Comparison of ENCODE assay signal across 23 cellular contexts in the genomic region with DNA sequence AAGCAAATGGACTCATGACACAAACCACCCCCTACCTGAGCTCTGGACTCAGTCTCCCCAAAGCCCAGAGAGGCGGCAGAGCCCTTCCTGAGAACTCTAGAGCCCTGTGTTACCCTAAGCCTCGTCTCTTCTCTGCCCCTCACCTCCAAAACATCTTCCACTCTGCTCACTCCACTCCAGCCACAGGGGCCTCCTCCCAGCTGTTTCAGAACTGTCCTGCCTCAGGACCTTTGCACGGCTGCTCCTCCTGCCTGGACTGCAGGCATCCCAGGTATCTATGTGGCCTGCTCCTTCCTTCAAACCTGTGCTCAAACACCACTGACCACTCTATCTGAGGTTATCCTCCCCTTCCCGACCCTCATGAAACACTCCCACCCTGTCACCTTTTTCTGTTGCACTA. TPM values are rescaled to one million over a fixed set of nuclear protein-coding genes. Genes with fewer than 3 reads are reported as not detected.
DNase-seq lines count a peak whose midpoint lies in the region; ATAC-seq, FAIRE-seq and TF ChIP-seq lines count a peak whose summit lies in the region.
"Had no signal": no experiment of that assay in that cellular context is flagged by ENCODE, and none has a peak within 500 bp of the region (broad histone marks: within the 10 kb centered on the region; RNA-seq: fewer than 3 reads in every experiment).

No MANE protein-coding gene starts in this region.

- BruUV-seq in K562 (replicated peaks; lab: Mats Ljungman, UMichigan): no TSS peak

- H3K27me3 ChIP-seq in K562 (ENCODE audit: control insufficient read depth in 2 of 2, insufficient read depth in 2 of 2, low read length in 2 of 2): peaks cover 0 to 16% of the 10 kb centered on the region in 2 experiments; a peak in 3 of 5 replicates
- H3K27me3 ChIP-seq: BLaER1 had no signal

- intact Hi-C loops in CD14-positive monocyte (cut with micrococcal nuclease) (loop anchor here (2.0 to 5.0 kb wide), 3 partner anchors 13 to 43 kb away; no protein-coding TSS in a partner anchor), K562 (cut with micrococcal nuclease) (no loop called here), head of caudate nucleus (cut with DNase I) (no loop called here)

- CTCF ChIA-PET in K562 (lab: Yijun Ruan, JAX; ENCODE audit: low intra/inter-chr PET ratio): no interaction called here

- H4K20me1 ChIP-seq in K562 (replicated peaks; ENCODE audit: control insufficient read depth, insufficient read depth, low read length): no peaks in the 10 kb centered on the region
- H4K20me1 ChIP-seq: BLaER1 had no signal

- TF ChIP-seq CTCF in CD14-positive monocyte (IDR thresholded peaks at IDR 0.05) (no peak), K562 (IDR thresholded peaks at IDR 0.05 in 2 of 3, conservative IDR thresholded peaks at IDR 0.05 in 1 of 3; ENCODE audit: insufficient read depth in 2 of 3, low read depth in 1 of 3, low read length in 3 of 3) (no peak), nephron (IDR thresholded peaks at IDR 0.05; ENCODE audit: unreplicated experiment in 3 of 3) (no peak), type B pancreatic cell (conservative IDR thresholded peaks at IDR 0.05) (no peak)

- H3K4me3 ChIP-seq in K562: no peak overlapping the region
- H3K4me3 ChIP-seq: A549, BLaER1, GM12878, GM23248, SK-N-MC had no signal

- ATAC-seq in K562: no peak
- ATAC-seq in GM21619 (IDR thresholded peaks at IDR 0.05; ENCODE audit: unreplicated experiment): no peak
- ATAC-seq: A549, GM12878 had no signal

- DNase-seq in CD14-positive monocyte (ENCODE audit: low spot score): no peak
- no peak for DNase-seq in K562 (ENCODE audit: extremely low read depth in 1 of 4, low spot score in 3 of 4)
- DNase-seq in type B pancreatic cell (ENCODE audit: extremely low spot score, unreplicated experiment): no peak
- no peak for DNase-seq in Kasumi-1 (lab: John Stamatoyannopoulos, UW)
- DNase-seq in head of caudate nucleus: no peak
- DNase-seq: DMS53, EL, GM23248, HCEC 1CT, NCI-H1417 treated with DMSO at 0.1 percent for 48 hours, NCI-H187 treated with DMSO at 0.1 percent for 48 hours, NCI-H2227 treated with DMSO at 0.1 percent for 48 hours, NCI-H510A treated with DMSO at 0.1 percent for 48 hours, NCI-H774, SHP77 had no signal

- H3K36me3 Mint-ChIP-seq in CD14-positive monocyte (peaks cover 0 to 4% of the 10 kb centered on the region in 2 donors), nephron (ENCODE audit: low read depth) (no peaks in the 10 kb centered on the region), type B pancreatic cell (no peaks in the 10 kb centered on the region)

- H3K4me1 ChIP-seq in K562 (replicated peaks in 1 of 2; ENCODE audit: control insufficient read depth in 2 of 2, insufficient read depth in 2 of 2, low read length in 2 of 2): no peaks in the 10 kb centered on the region; a peak in 2 of 5 replicates

- H3K9ac ChIP-seq in K562 (ENCODE audit: insufficient read depth in 1 of 2, low read depth in 2 of 2, low read length in 2 of 2): 0 out of 4 replicates have a peak overlapping the region, but pooled peaks of 1 of the 2 experiments have one; percentile 20
- H3K9ac ChIP-seq: BLaER1, GM23248, KMS-11 had no signal

- H3K27me3 Mint-ChIP-seq in CD14-positive monocyte (ENCODE audit: low read depth in 3 of 3) (peaks cover 0 to 15% (median 10%) of the 10 kb centered on the region in 3 donors), nephron (ENCODE audit: low read depth) (peaks cover 3% of the 10 kb centered on the region), type B pancreatic cell (no peaks in the 10 kb centered on the region)
- H3K27me3 Mint-ChIP-seq: CD8-positive, alpha-beta memory T cell had no signal

- H3K9me3 Mint-ChIP-seq in CD14-positive monocyte (no peaks in the 10 kb centered on the region), nephron (no peaks in the 10 kb centered on the region), type B pancreatic cell (no peaks in the 10 kb centered on the region)
- H3K9me3 Mint-ChIP-seq: CD8-positive, alpha-beta memory T cell had no signal

- no peak for TF ChIP-seq EP300 in K562 (IDR thresholded peaks at IDR 0.05; ENCODE audit: low read length)

- no peaks in the 10 kb centered on the region for H3K36me3 ChIP-seq in K562 (ENCODE audit: control insufficient read depth, insufficient read depth, low read length)
- H3K36me3 ChIP-seq: BLaER1 had no signal

- H3K9me3 ChIP-seq in K562 (replicated peaks; ENCODE audit: control insufficient read depth, insufficient read depth, low read depth, low read length): no peaks in the 10 kb centered on the region
- H3K9me3 ChIP-seq: A549, BLaER1 had no signal

- H2AFZ ChIP-seq in K562 (ENCODE audit: low read depth, low read length): no peak overlapping the region
- H2AFZ ChIP-seq: GM23248 had no signal

- H3K4me3 Mint-ChIP-seq in CD14-positive monocyte: peak overlapping the region; percentile 33 to 66
- H3K4me3 Mint-ChIP-seq in nephron: peak overlapping the region in 1 of 3 experiments; percentile 18
- no peak overlapping the region for H3K4me3 Mint-ChIP-seq in type B pancreatic cell

- no peak for TF ChIP-seq POLR2A in K562 (conservative IDR thresholded peaks at IDR 0.05)

- H3K79me2 ChIP-seq in K562 (ENCODE audit: control insufficient read depth, insufficient read depth, low read length): no peaks in the 10 kb centered on the region

- FAIRE-seq in K562 (lab: Jason Lieb, UNC): no peak
- FAIRE-seq: A549, GM12878 had no signal

- in situ Hi-C loops in K562 (cut with MboI): no loop called here

- H3K9me1 ChIP-seq in K562 (ENCODE audit: control insufficient read depth, insufficient read depth, low read length): no peaks in the 10 kb centered on the region

- POLR2A ChIA-PET in K562 (lab: Yijun Ruan, JAX): interaction anchor here (0.8 kb wide), 1 partner anchor 11 kb away, joined by 3 read pairs; no protein-coding TSS in a partner anchor

- no peak overlapping the region for H3K27ac ChIP-seq in K562 (ENCODE audit: extremely low read depth, low read depth, low read length)
- H3K27ac ChIP-seq: BLaER1, GM23248, KMS-11, SK-N-MC had no signal

- H3K27ac Mint-ChIP-seq in CD14-positive monocyte (peak overlapping the region; percentile 97 to 100 (median 99)), nephron (peak overlapping the region; percentile 75 to 99 (median 97)), type B pancreatic cell (peak overlapping the region; percentile 23)

- 51% methylated on average over 4 of the region's 4 CpGs for WGBS in K562 (ENCODE audit: insufficient coverage, low coverage, missing lambda C conversion rate)

- no peak overlapping the region for H3K4me2 ChIP-seq in K562 (ENCODE audit: insufficient read depth, low read length)
- H3K4me2 ChIP-seq: A549, KMS-11 had no signal

- H3K4me1 Mint-ChIP-seq in CD14-positive monocyte (peaks cover 39% of the 10 kb centered on the region), nephron (peaks cover 55% of the 10 kb centered on the region), type B pancreatic cell (ENCODE audit: unreplicated experiment) (peaks cover 12% of the 10 kb centered on the region)

- no peak for TF ChIP-seq RAD21 in K562 (CRISPR knock-in tag; conservative IDR thresholded peaks at IDR 0.05 in 1 of 2, IDR thresholded peaks at IDR 0.05 in 1 of 2)

TF ChIP-seq in K562, 482 proteins besides CTCF, POLR2A, EP300 and RAD21 (continues in another document):
- TF ChIP-seq SMARCA5 (IDR thresholded peaks at IDR 0.05) (peak; percentile 44; the same call in 1 of the 2 replicates), SNRNP70 (optimal IDR thresholded peaks at IDR 0.05; ENCODE audit: low read depth, low read length) (no peak), ZNF583 (CRISPR knock-in tag; IDR thresholded peaks at IDR 0.05) (no peak), MCM2 (IDR thresholded peaks at IDR 0.05; ENCODE audit: low read depth) (no peak), SRSF3 (IDR thresholded peaks at IDR 0.05; ENCODE audit: insufficient read depth, low read length) (no peak), RCOR1 (IDR thresholded peaks at IDR 0.05; ENCODE audit: borderline replicate concordance in 1 of 2, low read depth in 2 of 2, low read length in 2 of 2) (0 out of 4 replicates have a peak, but pooled peaks of 1 of the 2 experiments have one; percentile 34), KDM2B (CRISPR knock-in tag; IDR thresholded peaks at IDR 0.05) (no peak), ZNF75A (CRISPR knock-in tag; IDR thresholded peaks at IDR 0.05) (no peak), HEY1 (CRISPR knock-in tag; IDR thresholded peaks at IDR 0.05; ENCODE audit: borderline replicate concordance) (no peak), LARP7 (IDR thresholded peaks at IDR 0.05) (no peak)
- TF ChIP-seq, protein P1, sequence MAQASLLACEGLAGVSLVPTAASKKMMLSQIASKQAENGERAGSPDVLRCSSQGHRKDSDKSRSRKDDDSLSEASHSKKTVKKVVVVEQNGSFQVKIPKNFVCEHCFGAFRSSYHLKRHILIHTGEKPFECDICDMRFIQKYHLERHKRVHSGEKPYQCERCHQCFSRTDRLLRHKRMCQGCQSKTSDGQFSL (CRISPR knock-in tag; IDR thresholded peaks at IDR 0.05): no peak
- TF ChIP-seq, protein P1 (tag; IDR thresholded peaks at IDR 0.05): no peak

RNA-seq across cellular contexts. Expression of gene LITAF, which starts 12.9 kb away (rescaled TPM):
- polyA plus RNA-seq in CD14-positive monocyte (100 to 1,000 TPM in 1 of 2 donors, 10 to 100 TPM in 1; 69.0 to 118 TPM), K562 (2011; rRNA removed) (4.4 and 7.8 TPM in 2 replicates), K562 (2014; fragmentation: Illumina TruSeq; extraction: Trizol) (14.1 and 14.8 TPM in 2 replicates), K562 (2014; fragmentation: Nextera tagmentation; extraction: Ambion mirVana) (10 to 100 TPM; 14.9 to 17.8 TPM), K562 (2014; rRNA removed) (4.9 and 6.8 TPM in 2 replicates)
- total RNA-seq in K562 (2011; cell fraction: chromatin; rRNA removed; ENCODE audit: low replicate concordance): 1.8 and 3.5 TPM in 2 replicates
- total RNA-seq in K562 (2011; cell fraction: nucleolus; rRNA removed): 1.3 and 2.8 TPM in 2 replicates
- total RNA-seq in K562 (2011; cell fraction: nucleoplasm; rRNA removed): 1.2 and 3.2 TPM in 2 replicates
- total RNA-seq in K562 (2014; rRNA removed) (4.1 and 6.2 TPM in 2 replicates), K562 (2014; rRNA removed; fragmentation: Illumina TruSeq; extraction: Trizol) (7.5 and 10.0 TPM in 2 replicates), K562 (2015; rRNA removed; fragmentation: Illumina TruSeq; extraction: Trizol) (11.1 and 11.9 TPM in 2 replicates), K562 (2021) (10.8 and 13.9 TPM in 2 replicates), type B pancreatic cell (ENCODE audit: low replicate concordance) (49.8 and 66.6 TPM in 2 replicates)
- 15.6 and 16.4 TPM in 2 replicates for polyA plus RNA-seq in K562 (2011; cell fraction: cytosol; rRNA removed)
- polyA plus RNA-seq in K562 (2011; cell fraction: nucleus; rRNA removed): 4.4 and 4.7 TPM in 2 replicates
- polyA plus RNA-seq in K562 (2012): 14.5 and 40.7 TPM in 2 replicates
- polyA minus RNA-seq in K562 (2011; rRNA and poly(A)+ RNA removed): 2.9 and 3.1 TPM in 2 replicates
- polyA minus RNA-seq in K562 (2011; cell fraction: cytosol; rRNA and poly(A)+ RNA removed): 2.1 and 4.6 TPM in 2 replicates
- 1.2 and 2.2 TPM in 2 replicates for polyA minus RNA-seq in K562 (2011; cell fraction: nucleus; rRNA and poly(A)+ RNA removed)

Comparison
In these comparisons a context has a peak if more than half of its experiments do, and no peak if none do; other contexts are left out.
1. H3K27ac Mint-ChIP-seq: peak in every context shown above with its lines; median percentile 99 in CD14-positive monocyte; 97 in nephron; 23 in type B pancreatic cell.
2. intact Hi-C loops: an anchor here in CD14-positive monocyte (2.0 to 5.0 kb wide); none called in K562 and head of caudate nucleus.